Comparison of ENCODE assay signal across 9 cellular contexts in genomic region chr20:46568570-46569129, GRCh38. TPM values are rescaled to one million over a fixed set of nuclear protein-coding genes. Genes with fewer than 3 reads are reported as not detected.
A peak's percentile ranks its signal among the peaks of the same experiment; 100 is the strongest.
DNase-seq lines count a peak whose midpoint lies in the region; ATAC-seq and TF ChIP-seq lines count a peak whose summit lies in the region.
"Had no signal": no experiment of that assay in that cellular context is flagged by ENCODE, and none has a peak within 500 bp of the region (broad histone marks: within the 10 kb centered on the region; RNA-seq: fewer than 3 reads in every experiment).

No MANE protein-coding gene starts in this region.

- H3K9me3 ChIP-seq in lower lobe of right lung, result no peaks in the 10 kb centered on the region
- H3K9me3 ChIP-seq: BLaER1 treated with 17β-estradiol and CSF1 and Interleukin-3, amounts not matched to agents 10 nM and 100 nM had no signal

- POLR2A ChIA-PET in MCF 10A (lab: Yijun Ruan, JAX), result no interaction called here

- TF ChIP-seq CTCF in AG09319 (IDR thresholded peaks at IDR 0.05; ENCODE audit: low read depth, low read length) (no peak), MCF 10A (IDR thresholded peaks at IDR 0.05; ENCODE audit: unreplicated experiment) (no peak), lower lobe of right lung (IDR thresholded peaks at IDR 0.05) (no peak)

- H3K4me3 ChIP-seq in lower lobe of right lung, result no peak overlapping the region
- H3K4me3 ChIP-seq: BLaER1 treated with 17β-estradiol and CSF1 and Interleukin-3, amounts not matched to agents 10 nM and 100 nM had no signal

- peaks cover 11% of the 10 kb centered on the region for H3K27me3 ChIP-seq in lower lobe of right lung (ENCODE audit: low read depth)

- H3K36me3 ChIP-seq in lower lobe of right lung, result no peaks in the 10 kb centered on the region
- H3K36me3 ChIP-seq: BLaER1 treated with 17β-estradiol and CSF1 and Interleukin-3, amounts not matched to agents 10 nM and 100 nM had no signal

- no peak overlapping the region for H3K27ac Mint-ChIP-seq in MCF 10A (ENCODE audit: low read depth, unreplicated experiment)
- no peak overlapping the region for H3K27ac Mint-ChIP-seq in activated T-helper 1 cell treated with anti-CD3 and anti-CD28 coated beads, Interleukin-12 subunit alpha, Interleukin-12 subunit beta, Interleukin-2, Interleukin-4 antibody, amounts not matched to agents 30 ng/mL and 10 ng/mL and 1 ng/mL, durations not matched to agents 14 hours and 24 hours and 36 hours

- no peak overlapping the region for H3K27ac ChIP-seq in lower lobe of right lung
- H3K27ac ChIP-seq: BLaER1 treated with 17β-estradiol and CSF1 and Interleukin-3, amounts not matched to agents 10 nM and 100 nM had no signal

- H3K4me3 Mint-ChIP-seq in MCF 10A (ENCODE audit: unreplicated experiment), result no peak overlapping the region
- no peak overlapping the region for H3K4me3 Mint-ChIP-seq in activated T-helper 1 cell treated with anti-CD3 and anti-CD28 coated beads, Interleukin-12 subunit alpha, Interleukin-12 subunit beta, Interleukin-2, Interleukin-4 antibody, amounts not matched to agents 30 ng/mL and 10 ng/mL and 1 ng/mL, durations not matched to agents 14 hours and 24 hours and 36 hours

- ATAC-seq in lower lobe of right lung, result peak; percentile 50 to 57
- no peak for ATAC-seq in GM21717 (IDR thresholded peaks at IDR 0.05; ENCODE audit: unreplicated experiment)
- no peak for ATAC-seq in HG03280 (IDR thresholded peaks at IDR 0.05; ENCODE audit: unreplicated experiment)
- no peak for ATAC-seq in GM21390 (IDR thresholded peaks at IDR 0.05; ENCODE audit: unreplicated experiment)

- H3K4me1 Mint-ChIP-seq in MCF 10A (ENCODE audit: insufficient read depth, unreplicated experiment), result no peaks in the 10 kb centered on the region
- peaks cover 5% of the 10 kb centered on the region for H3K4me1 Mint-ChIP-seq in activated T-helper 1 cell treated with anti-CD3 and anti-CD28 coated beads, Interleukin-12 subunit alpha, Interleukin-12 subunit beta, Interleukin-2, Interleukin-4 antibody, amounts not matched to agents 30 ng/mL and 10 ng/mL and 1 ng/mL, durations not matched to agents 14 hours and 24 hours and 36 hours (ENCODE audit: low read depth)

- DNase-seq in AG09319 (ENCODE audit: extremely low read depth, low read depth) (peak; percentile 16), NCI-H2029 (lab: John Stamatoyannopoulos, UW) (peak; percentile 93), MCF 10A (ENCODE audit: unreplicated experiment) (peak; percentile 81), lower lobe of right lung (peak; percentile 79)
- no peak for DNase-seq in activated T-helper 1 cell treated with anti-CD3 and anti-CD28 coated beads, Interleukin-12 subunit alpha, Interleukin-12 subunit beta, Interleukin-2, Interleukin-4 antibody, amounts not matched to agents 30 ng/mL and 10 ng/mL and 1 ng/mL, durations not matched to agents 14 hours and 24 hours and 36 hours (ENCODE audit: low spot score)

- no peaks in the 10 kb centered on the region for H3K9me3 Mint-ChIP-seq in MCF 10A (ENCODE audit: unreplicated experiment)
- no peaks in the 10 kb centered on the region for H3K9me3 Mint-ChIP-seq in activated T-helper 1 cell treated with anti-CD3 and anti-CD28 coated beads, Interleukin-12 subunit alpha, Interleukin-12 subunit beta, Interleukin-2, Interleukin-4 antibody, amounts not matched to agents 30 ng/mL and 10 ng/mL and 1 ng/mL, durations not matched to agents 14 hours and 24 hours and 36 hours

- no TSS peak for BruUV-seq in MCF 10A (replicated peaks; lab: Mats Ljungman, UMichigan)

- CTCF ChIA-PET in MCF 10A (lab: Yijun Ruan, JAX), result interaction anchor here (0.6 to 0.8 kb wide), 5 partner anchors 29 to 675 kb away, joined by 3 to 5 read pairs (median 3); no protein-coding TSS in a partner anchor

- H3K27me3 Mint-ChIP-seq in MCF 10A (ENCODE audit: insufficient read depth, unreplicated experiment), result peaks cover 29% of the 10 kb centered on the region
- peaks cover 25% of the 10 kb centered on the region for H3K27me3 Mint-ChIP-seq in activated T-helper 1 cell treated with anti-CD3 and anti-CD28 coated beads, Interleukin-12 subunit alpha, Interleukin-12 subunit beta, Interleukin-2, Interleukin-4 antibody, amounts not matched to agents 30 ng/mL and 10 ng/mL and 1 ng/mL, durations not matched to agents 14 hours and 24 hours and 36 hours (ENCODE audit: insufficient read depth)

- no peaks in the 10 kb centered on the region for H3K4me1 ChIP-seq in lower lobe of right lung

- no peaks in the 10 kb centered on the region for H3K36me3 Mint-ChIP-seq in MCF 10A (ENCODE audit: insufficient read depth, unreplicated experiment)
- H3K36me3 Mint-ChIP-seq in activated T-helper 1 cell treated with anti-CD3 and anti-CD28 coated beads, Interleukin-12 subunit alpha, Interleukin-12 subunit beta, Interleukin-2, Interleukin-4 antibody, amounts not matched to agents 30 ng/mL and 10 ng/mL and 1 ng/mL, durations not matched to agents 14 hours and 24 hours and 36 hours (ENCODE audit: low read depth), result no peaks in the 10 kb centered on the region

- intact Hi-C loops in MCF 10A (cut with micrococcal nuclease), result no loop called here
- intact Hi-C loops in lower lobe of right lung (cut with DNase I), result no loop called here
- intact Hi-C loops in activated T-helper 1 cell treated with anti-CD3 and anti-CD28 coated beads, Interleukin-12 subunit alpha, Interleukin-12 subunit beta, Interleukin-2, Interleukin-4 antibody, amounts not matched to agents 30 ng/mL and 10 ng/mL and 1 ng/mL, durations not matched to agents 14 hours and 24 hours and 36 hours (cut with micrococcal nuclease), result no loop called here

RNA-seq across cellular contexts. Expression of gene OCSTAMP, which starts 18.2 kb away (rescaled TPM):
- not detected in 2 replicates for total RNA-seq in MCF 10A (2022)
- not detected for total RNA-seq in lower lobe of right lung
- total RNA-seq in activated T-helper 1 cell treated with anti-CD3 and anti-CD28 coated beads, Interleukin-12 subunit alpha, Interleukin-12 subunit beta, Interleukin-2, Interleukin-4 antibody, amounts not matched to agents 30 ng/mL and 10 ng/mL and 1 ng/mL, durations not matched to agents 14 hours and 24 hours and 36 hours, result 0.26 and 0.47 TPM in 2 replicates

RNA-seq across cellular contexts. Expression of gene ZNF334, which starts 55.3 kb away (rescaled TPM):
- total RNA-seq in MCF 10A (2022), result not detected in 2 replicates
- total RNA-seq in lower lobe of right lung, result 4.7 TPM
- total RNA-seq in activated T-helper 1 cell treated with anti-CD3 and anti-CD28 coated beads, Interleukin-12 subunit alpha, Interleukin-12 subunit beta, Interleukin-2, Interleukin-4 antibody, amounts not matched to agents 30 ng/mL and 10 ng/mL and 1 ng/mL, durations not matched to agents 14 hours and 24 hours and 36 hours, result 1.2 and 1.7 TPM in 2 replicates

Comparison
In these comparisons a context has a peak if more than half of its experiments do, and no peak if none do; other contexts are left out.
1. ATAC-seq: peak in lower lobe of right lung (2 of 2); none in GM21717 (single experiment), HG03280 (single experiment) and GM21390 (single experiment).